In the genomic region with DNA sequence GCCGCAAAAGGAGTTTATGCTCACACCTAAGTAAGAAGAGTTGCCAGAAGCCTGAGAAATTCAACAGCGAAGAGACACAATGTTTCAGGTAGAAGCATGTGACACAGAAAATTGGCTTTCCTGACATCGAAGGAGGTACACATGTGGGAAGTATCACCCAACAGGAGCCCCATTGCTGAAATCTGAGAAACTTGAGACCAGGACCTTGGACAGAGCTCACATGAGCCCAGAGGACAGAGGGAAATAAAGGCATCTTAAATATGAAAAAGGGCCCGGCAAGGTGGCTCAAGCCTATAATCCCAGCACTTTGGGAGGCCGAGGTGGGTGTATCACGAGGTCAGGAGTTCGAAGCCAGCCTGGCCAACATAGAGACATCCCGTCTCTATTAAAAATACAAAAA, we compare ENCODE assay signal across 3 cellular contexts.
TF ChIP-seq lines count a peak whose summit lies in the region.

No MANE protein-coding gene starts in this region.

TF ChIP-seq in A549, 52 proteins besides CTCF, POLR2A, EP300 and RAD21:
- TF ChIP-seq, protein P1, sequence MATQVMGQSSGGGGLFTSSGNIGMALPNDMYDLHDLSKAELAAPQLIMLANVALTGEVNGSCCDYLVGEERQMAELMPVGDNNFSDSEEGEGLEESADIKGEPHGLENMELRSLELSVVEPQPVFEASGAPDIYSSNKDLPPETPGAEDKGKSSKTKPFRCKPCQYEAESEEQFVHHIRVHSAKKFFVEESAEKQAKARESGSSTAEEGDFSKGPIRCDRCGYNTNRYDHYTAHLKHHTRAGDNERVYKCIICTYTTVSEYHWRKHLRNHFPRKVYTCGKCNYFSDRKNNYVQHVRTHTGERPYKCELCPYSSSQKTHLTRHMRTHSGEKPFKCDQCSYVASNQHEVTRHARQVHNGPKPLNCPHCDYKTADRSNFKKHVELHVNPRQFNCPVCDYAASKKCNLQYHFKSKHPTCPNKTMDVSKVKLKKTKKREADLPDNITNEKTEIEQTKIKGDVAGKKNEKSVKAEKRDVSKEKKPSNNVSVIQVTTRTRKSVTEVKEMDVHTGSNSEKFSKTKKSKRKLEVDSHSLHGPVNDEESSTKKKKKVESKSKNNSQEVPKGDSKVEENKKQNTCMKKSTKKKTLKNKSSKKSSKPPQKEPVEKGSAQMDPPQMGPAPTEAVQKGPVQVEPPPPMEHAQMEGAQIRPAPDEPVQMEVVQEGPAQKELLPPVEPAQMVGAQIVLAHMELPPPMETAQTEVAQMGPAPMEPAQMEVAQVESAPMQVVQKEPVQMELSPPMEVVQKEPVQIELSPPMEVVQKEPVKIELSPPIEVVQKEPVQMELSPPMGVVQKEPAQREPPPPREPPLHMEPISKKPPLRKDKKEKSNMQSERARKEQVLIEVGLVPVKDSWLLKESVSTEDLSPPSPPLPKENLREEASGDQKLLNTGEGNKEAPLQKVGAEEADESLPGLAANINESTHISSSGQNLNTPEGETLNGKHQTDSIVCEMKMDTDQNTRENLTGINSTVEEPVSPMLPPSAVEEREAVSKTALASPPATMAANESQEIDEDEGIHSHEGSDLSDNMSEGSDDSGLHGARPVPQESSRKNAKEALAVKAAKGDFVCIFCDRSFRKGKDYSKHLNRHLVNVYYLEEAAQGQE (IDR thresholded peaks at IDR 0.05): peak; percentile 67; the same call in 1 of the 2 replicates
- no peak for TF ChIP-seq EHF (CRISPR knock-in tag; IDR thresholded peaks at IDR 0.05)
- no peak for TF ChIP-seq HDAC2 (IDR thresholded peaks at IDR 0.05)

TF ChIP-seq in HCT116, 20 proteins besides CTCF, POLR2A, EP300 and RAD21 (continued from another document):
- TF ChIP-seq, protein P1 (IDR thresholded peaks at IDR 0.05; ENCODE audit: low read depth): peak; percentile 20; the same call in 1 of the 2 replicates

TF ChIP-seq in GM12878, 131 proteins besides CTCF, POLR2A, EP300 and RAD21:
- TF ChIP-seq, protein P1 (IDR thresholded peaks at IDR 0.05; ENCODE audit: low read depth, low read length): peak; percentile 55; the same call in 1 of the 2 replicates
- TF ChIP-seq CBFB (IDR thresholded peaks at IDR 0.05; ENCODE audit: low read depth): no peak
- no peak for TF ChIP-seq ATF7 (IDR thresholded peaks at IDR 0.05; ENCODE audit: low read depth)
- TF ChIP-seq CHD4 (IDR thresholded peaks at IDR 0.05): no peak
- TF ChIP-seq NBN (IDR thresholded peaks at IDR 0.05): no peak
- no peak for TF ChIP-seq KDM1A (IDR thresholded peaks at IDR 0.05; ENCODE audit: borderline replicate concordance)
